In the genomic region with DNA sequence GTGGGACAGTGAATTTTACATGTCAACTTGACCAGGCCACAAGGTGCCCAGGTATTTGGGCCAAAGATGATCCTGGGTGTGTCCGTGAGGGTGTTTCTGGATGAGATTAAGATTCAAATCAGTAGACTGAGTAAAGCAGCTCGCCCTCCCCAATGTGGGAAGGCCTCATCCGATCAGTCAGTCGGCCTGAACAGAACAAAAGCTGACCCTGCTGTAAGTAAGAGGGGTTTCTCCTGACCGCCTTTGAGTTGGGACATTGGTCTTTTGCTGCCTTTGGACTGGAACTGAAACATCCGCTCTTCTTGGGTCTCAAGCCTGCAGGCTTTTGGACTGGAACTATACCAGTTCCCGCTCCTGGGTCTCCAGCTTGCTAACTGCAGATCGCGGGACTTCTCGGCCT, we compare ENCODE assay signal across 19 cellular contexts.
DNase-seq lines count a peak whose midpoint lies in the region; ATAC-seq and TF ChIP-seq lines count a peak whose summit lies in the region.
"Had no signal": no experiment of that assay in that cellular context is flagged by ENCODE, and none has a peak within 500 bp of the region (broad histone marks: within the 10 kb centered on the region; RNA-seq: fewer than 3 reads in every experiment).

No MANE protein-coding gene starts in this region.

- H3F3A ChIP-seq in GM23248 (ENCODE audit: insufficient read depth), result peaks cover 16% of the 10 kb centered on the region

- H3K4me1 Mint-ChIP-seq in endodermal cell (peaks cover 5% of the 10 kb centered on the region), WTC11 (peaks cover 30% of the 10 kb centered on the region), CD14-positive monocyte (peaks cover 4% of the 10 kb centered on the region)

- DNase-seq in GM23248, result no peak
- no peak for DNase-seq in endodermal cell
- peak; percentile 24 for DNase-seq in spleen
- no peak for DNase-seq in WTC11 (ENCODE audit: low spot score)
- DNase-seq in CD14-positive monocyte (ENCODE audit: low spot score), result no peak
- no peak for DNase-seq in NCI-H446 treated with DMSO at 0.1 percent for 48 hours (lab: John Stamatoyannopoulos, UW)
- DNase-seq: ACHN; activated CD8-positive, alpha-beta T cell treated with anti-CD3 and anti-CD28 coated beads, Interleukin-2, amount 10 ng/mL, durations not matched to agents 7 days and 5 days; activated naive CD4-positive, alpha-beta T cell treated with anti-CD3 and anti-CD28 coated beads for 36 hours; activated T-cell treated with anti-CD3 and anti-CD28 coated beads, Interleukin-2, amount 50 U/mL, for 24 hours; cerebellar nuclear complex; RPMI8226; stimulated activated CD4-positive, alpha-beta T cell treated with anti-CD3 and anti-CD28 coated beads, Interleukin-4, amount 100 ng/mL, for 4 hours; stimulated activated naive CD8-positive, alpha-beta T cell treated with anti-CD3 and anti-CD28 coated beads, Interleukin-15, amount 100 ng/mL, for 72 hours had no signal

- H3K9ac ChIP-seq in GM23248 (peak overlapping the region; percentile 47), endodermal cell (ENCODE audit: extremely low read depth, low read length, poor library complexity, severe bottlenecking) (no peak overlapping the region)

- intact Hi-C loops in spleen (cut with DNase I; ENCODE audit: low total_unique reads), result no loop called here
- intact Hi-C loops in CD14-positive monocyte (cut with micrococcal nuclease), result no loop called here

- peak overlapping the region; percentile 65 for H3K4me2 ChIP-seq in GM23248 (ENCODE audit: unreplicated experiment)

- H3K79me2 ChIP-seq in GM23248 (ENCODE audit: insufficient read depth), result no peaks in the 10 kb centered on the region

- no peaks in the 10 kb centered on the region for H3K36me3 Mint-ChIP-seq in endodermal cell (ENCODE audit: low read depth)
- H3K36me3 Mint-ChIP-seq in WTC11, result no peaks in the 10 kb centered on the region
- no peaks in the 10 kb centered on the region for H3K36me3 Mint-ChIP-seq in CD14-positive monocyte

- H3K9me3 ChIP-seq in GM23248 (ENCODE audit: low read depth), result no peaks in the 10 kb centered on the region
- H3K9me3 ChIP-seq in endodermal cell (ENCODE audit: control insufficient read depth, low read length), result no peaks in the 10 kb centered on the region
- H3K9me3 ChIP-seq in muscle layer of duodenum (ENCODE audit: control insufficient read depth in 1 of 2, low read length in 2 of 2), result no peaks in the 10 kb centered on the region
- H3K9me3 ChIP-seq in spleen, result peaks cover 0 to 4% (median 0%) of the 10 kb centered on the region in 8 donors

- H3K36me3 ChIP-seq in GM23248 (ENCODE audit: low read depth), result no peaks in the 10 kb centered on the region
- H3K36me3 ChIP-seq in endodermal cell (ENCODE audit: control insufficient read depth, insufficient read depth, low read length), result no peaks in the 10 kb centered on the region
- H3K36me3 ChIP-seq in muscle layer of duodenum (ENCODE audit: control insufficient read depth in 1 of 2, insufficient read depth in 2 of 2, low read length in 2 of 2), result no peaks in the 10 kb centered on the region
- no peaks in the 10 kb centered on the region for H3K36me3 ChIP-seq in spleen

- H3K4me3 ChIP-seq in GM23248 (no peak overlapping the region), endodermal cell (ENCODE audit: low read length) (no peak overlapping the region), muscle layer of duodenum (ENCODE audit: low read depth in 1 of 2, low read length in 2 of 2) (peak overlapping the region in 1 of 2 donors; percentile 56), spleen (no peak overlapping the region)

- 85 to 89% methylated on average over 10 of the region's 10 CpGs for WGBS in GM23248 (ENCODE audit: low coverage in 1 of 2, low lambda C conversion rate in 2 of 2, missing lambda C conversion rate in 2 of 2), 2 experiments
- 91 to 97% methylated on average over 3 to 10 of the region's 10 CpGs for WGBS in endodermal cell (ENCODE audit: insufficient coverage in 1 of 2, insufficient read length in 1 of 2), 2 experiments
- 90 to 95% (median 92%) methylated on average over 10 of the region's 10 CpGs for WGBS in spleen, 5 donors

- no peak for TF ChIP-seq CTCF in endodermal cell (conservative IDR thresholded peaks at IDR 0.05)
- TF ChIP-seq CTCF in spleen (IDR thresholded peaks at IDR 0.05 in 8 of 11, conservative IDR thresholded peaks at IDR 0.05 in 3 of 11), result no peak
- no peak for TF ChIP-seq CTCF in WTC11 (IDR thresholded peaks at IDR 0.05)
- no peak for TF ChIP-seq CTCF in CD14-positive monocyte (IDR thresholded peaks at IDR 0.05)

- H3K27ac ChIP-seq in GM23248 (peak overlapping the region; percentile 38; the same call in 1 of the 2 replicates), endodermal cell (ENCODE audit: low read depth, low read length) (peak overlapping the region; percentile 92), muscle layer of duodenum (ENCODE audit: low read length) (peak overlapping the region; percentile 90), spleen (no peak overlapping the region)
- H3K27ac ChIP-seq: HL-60 had no signal

- CTCF ChIA-PET in WTC11 (lab: Charles Lee), result no interaction called here

- TF ChIP-seq POLR2A in spleen (IDR thresholded peaks at IDR 0.05), result no peak

- no peaks in the 10 kb centered on the region for H3K27me3 Mint-ChIP-seq in endodermal cell (ENCODE audit: insufficient read depth)
- H3K27me3 Mint-ChIP-seq in WTC11 (ENCODE audit: low read depth), result no peaks in the 10 kb centered on the region
- peaks cover 26 to 43% (median 27%) of the 10 kb centered on the region in 3 donors for H3K27me3 Mint-ChIP-seq in CD14-positive monocyte (ENCODE audit: low read depth in 3 of 3)
- H3K27me3 Mint-ChIP-seq: activated T-cell treated with anti-CD3 and anti-CD28 coated beads, Interleukin-2, amount 50 U/mL, for 24 hours; stimulated activated naive CD8-positive, alpha-beta T cell treated with anti-CD3 and anti-CD28 coated beads, Interleukin-15, amount 100 ng/mL, for 72 hours had no signal

- in situ Hi-C loops in GM23248 (cut with MboI), result no loop called here

- no peaks in the 10 kb centered on the region for H3K9me2 ChIP-seq in GM23248 (ENCODE audit: insufficient read depth)

- peak overlapping the region; percentile 71; the same call in 1 of the 2 replicates for H2AFZ ChIP-seq in GM23248

- no peaks in the 10 kb centered on the region for H3K27me3 ChIP-seq in GM23248 (replicated peaks; ENCODE audit: insufficient read depth)
- no peaks in the 10 kb centered on the region for H3K27me3 ChIP-seq in endodermal cell (ENCODE audit: control insufficient read depth, insufficient read depth, low read length, poor library complexity, severe bottlenecking)
- H3K27me3 ChIP-seq in muscle layer of duodenum (ENCODE audit: low read depth, low read length), result no peaks in the 10 kb centered on the region
- H3K27me3 ChIP-seq in spleen (replicated peaks in 1 of 7), result peaks cover 0 to 13% (median 0%) of the 10 kb centered on the region in 7 donors

- H3K27ac Mint-ChIP-seq in endodermal cell, result no peak overlapping the region
- H3K27ac Mint-ChIP-seq in WTC11, result no peak overlapping the region
- H3K27ac Mint-ChIP-seq in CD14-positive monocyte, result no peak overlapping the region
- H3K27ac Mint-ChIP-seq: activated CD8-positive, alpha-beta T cell treated with anti-CD3 and anti-CD28 coated beads, Interleukin-2, amount 10 ng/mL, durations not matched to agents 7 days and 5 days; activated naive CD4-positive, alpha-beta T cell treated with anti-CD3 and anti-CD28 coated beads for 36 hours; activated T-cell treated with anti-CD3 and anti-CD28 coated beads, Interleukin-2, amount 50 U/mL, for 24 hours; stimulated activated naive CD8-positive, alpha-beta T cell treated with anti-CD3 and anti-CD28 coated beads, Interleukin-15, amount 100 ng/mL, for 72 hours had no signal

- H4K20me1 ChIP-seq in GM23248 (ENCODE audit: insufficient read depth), result no peaks in the 10 kb centered on the region

- H3K9me3 Mint-ChIP-seq in endodermal cell, result peaks cover 3% of the 10 kb centered on the region
- H3K9me3 Mint-ChIP-seq in WTC11, result peaks cover under 1% of the 10 kb centered on the region; the same call in 1 of the 2 replicates
- peaks cover 0 to 4% (median 0%) of the 10 kb centered on the region in 7 donors for H3K9me3 Mint-ChIP-seq in CD14-positive monocyte
- H3K9me3 Mint-ChIP-seq: activated T-cell treated with anti-CD3 and anti-CD28 coated beads, Interleukin-2, amount 50 U/mL, for 24 hours had no signal

- H3K4me1 ChIP-seq in GM23248 (ENCODE audit: insufficient read depth) (peaks cover 12% of the 10 kb centered on the region), endodermal cell (ENCODE audit: control insufficient read depth, insufficient read depth, low read length) (no peaks in the 10 kb centered on the region), muscle layer of duodenum (ENCODE audit: control insufficient read depth in 1 of 2, insufficient read depth in 2 of 2, low read length in 2 of 2) (peaks cover 4 to 51% of the 10 kb centered on the region in 2 donors), spleen (peaks cover 0 to 19% (median 0%) of the 10 kb centered on the region in 6 donors)

- no peak overlapping the region for H3K4me3 Mint-ChIP-seq in endodermal cell
- no peak overlapping the region for H3K4me3 Mint-ChIP-seq in WTC11
- H3K4me3 Mint-ChIP-seq in CD14-positive monocyte, result no peak overlapping the region
- H3K4me3 Mint-ChIP-seq: activated CD8-positive, alpha-beta T cell treated with anti-CD3 and anti-CD28 coated beads, Interleukin-2, amount 10 ng/mL, durations not matched to agents 7 days and 5 days; activated naive CD4-positive, alpha-beta T cell treated with anti-CD3 and anti-CD28 coated beads for 36 hours; activated T-cell treated with anti-CD3 and anti-CD28 coated beads, Interleukin-2, amount 50 U/mL, for 24 hours; naive thymus-derived CD8-positive, alpha-beta T cell; stimulated activated naive CD8-positive, alpha-beta T cell treated with anti-CD3 and anti-CD28 coated beads, Interleukin-15, amount 100 ng/mL, for 72 hours had no signal

- ATAC-seq in WTC11, result no peak
- no peak for ATAC-seq in GM21447 (IDR thresholded peaks at IDR 0.05; ENCODE audit: unreplicated experiment)
- ATAC-seq: activated CD4-positive, CD25-positive, alpha-beta regulatory T cell treated with anti-CD3 and anti-CD28 coated beads, Interleukin-2, amount 50 U/mL, for 24 hours; activated CD8-positive, alpha-beta T cell treated with anti-CD3 and anti-CD28 coated beads, Interleukin-2, amount 10 ng/mL, durations not matched to agents 7 days and 5 days; naive thymus-derived CD8-positive, alpha-beta T cell; stimulated activated naive CD8-positive, alpha-beta T cell treated with anti-CD3 and anti-CD28 coated beads, Interleukin-15, amount 100 ng/mL, for 72 hours had no signal

- POLR2A ChIA-PET in WTC11 (lab: Charles Lee), result no interaction called here

TF ChIP-seq in WTC11, 78 proteins besides CTCF, POLR2A, EP300 and RAD21 (continues in another document):
- TF ChIP-seq, protein P1, sequence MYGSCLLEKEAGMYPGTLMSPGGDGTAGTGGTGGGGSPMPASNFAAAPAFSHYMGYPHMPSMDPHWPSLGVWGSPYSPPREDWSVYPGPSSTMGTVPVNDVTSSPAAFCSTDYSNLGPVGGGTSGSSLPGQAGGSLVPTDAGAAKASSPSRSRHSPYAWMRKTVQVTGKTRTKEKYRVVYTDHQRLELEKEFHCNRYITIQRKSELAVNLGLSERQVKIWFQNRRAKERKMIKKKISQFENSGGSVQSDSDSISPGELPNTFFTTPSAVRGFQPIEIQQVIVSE (CRISPR knock-in tag; IDR thresholded peaks at IDR 0.05; ENCODE audit: borderline replicate concordance), result no peak
- TF ChIP-seq SP1 (CRISPR knock-in tag; conservative IDR thresholded peaks at IDR 0.05) (no peak), ZNF396 (CRISPR knock-in tag; IDR thresholded peaks at IDR 0.05; ENCODE audit: borderline replicate concordance) (no peak)

Comparison
In these comparisons a context has a peak if more than half of its experiments do, and no peak if none do; other contexts are left out.
1. H3K27ac ChIP-seq: peak in GM23248 (single experiment), endodermal cell (single experiment) and muscle layer of duodenum (single experiment); none in spleen (0 of 8).